In the genomic region with DNA sequence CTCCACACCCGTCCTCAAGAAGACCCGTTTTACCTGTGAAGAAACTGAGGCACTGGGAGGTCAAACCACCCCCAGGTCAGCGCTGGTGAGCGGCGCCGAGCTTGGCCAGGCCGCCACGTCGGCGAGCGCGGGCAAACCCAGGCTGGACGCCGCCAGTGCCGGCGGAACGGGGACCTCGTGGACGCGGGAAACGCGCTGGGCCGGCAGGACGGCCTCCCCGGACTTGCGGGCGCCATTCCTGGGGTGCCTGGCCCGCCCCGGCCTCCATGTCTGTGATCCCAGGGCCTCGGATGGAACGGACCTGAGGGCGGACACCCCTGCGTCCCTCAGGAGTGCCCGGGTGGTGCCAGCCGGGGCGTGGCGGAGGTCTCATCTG, we compare ENCODE assay signal across 8 cellular contexts. TPM values are rescaled to one million over a fixed set of nuclear protein-coding genes. Genes with fewer than 3 reads are reported as not detected.
DNase-seq lines count a peak whose midpoint lies in the region; ATAC-seq and TF ChIP-seq lines count a peak whose summit lies in the region.

No MANE protein-coding gene starts in this region.

- no peaks in the 10 kb centered on the region for H3K27me3 Mint-ChIP-seq in activated CD8-positive, alpha-beta T cell treated with anti-CD3 and anti-CD28 coated beads for 36 hours

- DNase-seq in H7 (no peak), hepatocyte (ENCODE audit: low spot score) (no peak), NCI-H1048 (lab: John Stamatoyannopoulos, UW) (no peak), CD1c-positive myeloid dendritic cell (ENCODE audit: extremely low spot score) (no peak)
- DNase-seq in activated CD8-positive, alpha-beta T cell treated with anti-CD3 and anti-CD28 coated beads for 36 hours = no peak
- DNase-seq in stimulated activated CD4-positive, alpha-beta T cell treated with anti-CD3 and anti-CD28 coated beads, Interleukin-2, amount 100 ng/mL, for 24 hours = no peak

- peaks cover 37% of the 10 kb centered on the region for H3K79me2 ChIP-seq in hepatocyte

- H3K36me3 Mint-ChIP-seq in activated CD8-positive, alpha-beta T cell treated with anti-CD3 and anti-CD28 coated beads for 36 hours (ENCODE audit: low read depth) = peaks cover 3% of the 10 kb centered on the region

- H3K36me3 ChIP-seq in H7 (replicated peaks; ENCODE audit: control insufficient read depth, insufficient read depth, low read length) (no peaks in the 10 kb centered on the region), hepatocyte (replicated peaks; ENCODE audit: insufficient read depth, low read depth) (no peaks in the 10 kb centered on the region), skeletal muscle satellite cell (ENCODE audit: insufficient read depth, low read length) (peaks cover 4% of the 10 kb centered on the region)

- intact Hi-C loops in activated CD8-positive, alpha-beta T cell treated with anti-CD3 and anti-CD28 coated beads for 36 hours (cut with micrococcal nuclease) = no loop called here

- H3K4me1 ChIP-seq in hepatocyte (ENCODE audit: insufficient read depth) (peaks cover 8% of the 10 kb centered on the region), skeletal muscle satellite cell (ENCODE audit: control insufficient read depth, insufficient read depth, low read length) (peaks cover 11% of the 10 kb centered on the region)

- POLR2A ChIA-PET in activated CD8-positive, alpha-beta T cell treated with anti-CD3 and anti-CD28 coated beads for 36 hours (lab: Charles Lee) = interaction anchor here (0.5 to 2.2 kb wide), 3 partner anchors 10 to 34 kb away, joined by 3 to 6 read pairs (median 3); no protein-coding TSS in a partner anchor

- H3K9me3 ChIP-seq in hepatocyte (ENCODE audit: low read depth) (no peaks in the 10 kb centered on the region), skeletal muscle satellite cell (replicated peaks; ENCODE audit: low read length) (peaks cover 8% of the 10 kb centered on the region)

- H3K9ac ChIP-seq in skeletal muscle satellite cell (ENCODE audit: low read depth, low read length) = peak overlapping the region; percentile 91

- CTCF ChIA-PET in activated CD8-positive, alpha-beta T cell treated with anti-CD3 and anti-CD28 coated beads for 36 hours (lab: Charles Lee) = interaction anchor here (1.5 to 3.4 kb wide), 2 partner anchors 11 to 25 kb away, joined by 4 to 8 read pairs; no protein-coding TSS in a partner anchor

- 89% methylated on average over 36 of the region's 37 CpGs for WGBS in hepatocyte (ENCODE audit: low lambda C conversion rate, missing lambda C conversion rate)

- peak overlapping the region; percentile 100 for H2AFZ ChIP-seq in hepatocyte

- H3K9me2 ChIP-seq in hepatocyte (replicated peaks; ENCODE audit: insufficient read depth) = no peaks in the 10 kb centered on the region

- peak overlapping the region; percentile 99 for H3K4me2 ChIP-seq in hepatocyte
- H3K4me2 ChIP-seq in skeletal muscle satellite cell (ENCODE audit: low read length) = peak overlapping the region; percentile 100

- H3K27ac ChIP-seq in hepatocyte = peak overlapping the region; percentile 95

- TF ChIP-seq CTCF in activated CD8-positive, alpha-beta T cell treated with anti-CD3 and anti-CD28 coated beads for 36 hours (IDR thresholded peaks at IDR 0.05) = no peak
- TF ChIP-seq CTCF in hepatocyte (IDR thresholded peaks at IDR 0.05; ENCODE audit: poor library complexity) = no peak

- H3K9me3 Mint-ChIP-seq in activated CD8-positive, alpha-beta T cell treated with anti-CD3 and anti-CD28 coated beads for 36 hours = peaks cover 17% of the 10 kb centered on the region

- peaks cover 16% of the 10 kb centered on the region for H3K4me1 Mint-ChIP-seq in activated CD8-positive, alpha-beta T cell treated with anti-CD3 and anti-CD28 coated beads for 36 hours (ENCODE audit: low read depth)

- H4K20me1 ChIP-seq in hepatocyte (ENCODE audit: insufficient read depth, poor library complexity, severe bottlenecking) = peaks cover 31% of the 10 kb centered on the region

- peak overlapping the region; percentile 66 for H3K4me3 ChIP-seq in H7 (ENCODE audit: insufficient read depth, low read depth, low read length)
- H3K4me3 ChIP-seq in hepatocyte = peak overlapping the region; percentile 75
- peak overlapping the region; percentile 95 for H3K4me3 ChIP-seq in skeletal muscle satellite cell (ENCODE audit: low read length)

- ATAC-seq in activated CD8-positive, alpha-beta T cell treated with anti-CD3 and anti-CD28 coated beads for 36 hours = no peak
- ATAC-seq in HG03439 (IDR thresholded peaks at IDR 0.05; ENCODE audit: unreplicated experiment) = no peak

- H3K27me3 ChIP-seq in H7 (ENCODE audit: control insufficient read depth, insufficient read depth, low read length) (peaks cover 8% of the 10 kb centered on the region; the same call in 1 of the 2 replicates), hepatocyte (no peaks in the 10 kb centered on the region), skeletal muscle satellite cell (ENCODE audit: control insufficient read depth, insufficient read depth, low read length) (no peaks in the 10 kb centered on the region)

- H3K27ac Mint-ChIP-seq in activated CD8-positive, alpha-beta T cell treated with anti-CD3 and anti-CD28 coated beads for 36 hours = no peak overlapping the region

- peak overlapping the region; percentile 65 for H3K4me3 Mint-ChIP-seq in activated CD8-positive, alpha-beta T cell treated with anti-CD3 and anti-CD28 coated beads for 36 hours

RNA-seq across cellular contexts. Expression of a gene that starts 0.8 kb away (rescaled TPM):
- 80.8 and 91.1 TPM in 2 replicates for total RNA-seq in H7 (2014; rRNA removed; shearing (Covaris generic))
- total RNA-seq in activated CD8-positive, alpha-beta T cell treated with anti-CD3 and anti-CD28 coated beads for 36 hours = 10 to 100 TPM; 69.8 to 72.9 TPM
- 68.5 and 77.2 TPM in 2 replicates for total RNA-seq in hepatocyte
- polyA plus RNA-seq in hepatocyte = 97.0 and 107 TPM in 2 replicates
- 57.3 and 98.5 TPM in 2 replicates for total RNA-seq in skeletal muscle satellite cell (2012; rRNA removed)

RNA-seq across cellular contexts. Expression of a gene that starts 17.0 kb away (rescaled TPM):
- total RNA-seq in H7 (2014; rRNA removed; shearing (Covaris generic)) = 66.4 and 76.8 TPM in 2 replicates
- total RNA-seq in activated CD8-positive, alpha-beta T cell treated with anti-CD3 and anti-CD28 coated beads for 36 hours = 100 to 1,000 TPM; 113 to 115 TPM
- 45.8 and 61.6 TPM in 2 replicates for total RNA-seq in hepatocyte
- polyA plus RNA-seq in hepatocyte = 50.4 and 55.2 TPM in 2 replicates
- total RNA-seq in skeletal muscle satellite cell (2012; rRNA removed) = 73.5 and 76.9 TPM in 2 replicates

RNA-seq across cellular contexts. Expression of a gene that starts 54.9 kb away (rescaled TPM):
- total RNA-seq in H7 (2014; rRNA removed; shearing (Covaris generic)) = 117 and 134 TPM in 2 replicates
- total RNA-seq in activated CD8-positive, alpha-beta T cell treated with anti-CD3 and anti-CD28 coated beads for 36 hours = 10 to 100 TPM; 60.7 to 61.8 TPM
- 344 and 348 TPM in 2 replicates for total RNA-seq in hepatocyte
- 315 and 362 TPM in 2 replicates for polyA plus RNA-seq in hepatocyte
- total RNA-seq in skeletal muscle satellite cell (2012; rRNA removed) = 97.6 and 155 TPM in 2 replicates
